8 cellular contexts compared by ENCODE assay signal in the genomic region with DNA sequence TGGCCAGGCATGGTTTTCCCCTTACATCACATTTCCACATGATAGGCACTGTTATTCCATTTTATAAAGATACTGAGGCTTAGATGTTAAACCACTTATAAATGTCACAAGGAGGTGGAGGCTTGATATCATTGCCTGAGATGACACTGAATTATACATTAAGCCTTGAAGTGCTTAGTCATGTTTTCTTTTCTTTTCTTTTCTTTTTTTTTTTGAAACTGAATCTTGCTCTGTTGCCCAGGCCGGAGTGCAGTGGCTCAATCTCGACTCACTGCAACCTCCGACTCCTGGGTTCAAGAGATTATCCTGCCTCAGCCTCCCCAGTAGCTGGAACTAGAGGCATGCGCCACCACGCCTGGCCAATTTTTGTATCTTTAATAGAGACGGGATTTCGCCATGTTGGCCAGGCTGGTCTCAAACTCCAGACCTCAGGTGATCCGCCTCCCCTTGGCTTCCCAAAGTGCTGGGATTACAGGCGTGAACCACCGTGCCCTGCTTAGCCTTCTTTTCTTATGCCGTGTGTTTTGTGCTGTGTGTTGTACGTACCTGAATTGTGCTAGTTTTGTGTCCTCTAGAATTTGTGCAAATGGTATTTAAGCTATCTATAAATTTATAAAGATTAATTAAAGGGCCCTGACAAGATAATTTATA. TPM values are rescaled to one million over a fixed set of nuclear protein-coding genes. Genes with fewer than 3 reads are reported as not detected.
DNase-seq lines count a peak whose midpoint lies in the region; ATAC-seq, FAIRE-seq and TF ChIP-seq lines count a peak whose summit lies in the region.

No MANE protein-coding gene starts in this region.

- H3K4me2 ChIP-seq in keratinocyte (ENCODE audit: control insufficient read depth, extremely low read depth, insufficient read depth, low read depth, low read length) = peak overlapping the region; percentile 99

- dilution Hi-C loops in keratinocyte (cut with MboI; ENCODE audit: extremely low pct_ligation_motif_present, low sequenced_read_pairs) = no loop called here

- H3K27ac ChIP-seq in keratinocyte (ENCODE audit: control insufficient read depth, insufficient read depth, low read length) (peak overlapping the region; percentile 99), thoracic aorta (no peak overlapping the region)

- H3K4me3 Mint-ChIP-seq in activated T-cell treated with anti-CD3 and anti-CD28 coated beads, Interleukin-2, amount 50 U/mL, for 24 hours = peak overlapping the region; percentile 100
- peak overlapping the region; percentile 99 for H3K4me3 Mint-ChIP-seq in activated naive CD8-positive, alpha-beta T cell treated with anti-CD3 and anti-CD28 coated beads for 36 hours

- H3K36me3 ChIP-seq in keratinocyte (ENCODE audit: control insufficient read depth in 2 of 2, extremely low read depth in 1 of 2, insufficient read depth in 2 of 2, low read length in 2 of 2) = peaks cover 3 to 9% of the 10 kb centered on the region in 2 experiments
- H3K36me3 ChIP-seq in thoracic aorta = no peaks in the 10 kb centered on the region

- no peaks in the 10 kb centered on the region for H4K20me1 ChIP-seq in keratinocyte (ENCODE audit: control insufficient read depth, extremely low read depth, insufficient read depth, low read length)

- H3K9me3 Mint-ChIP-seq in activated T-cell treated with anti-CD3 and anti-CD28 coated beads, Interleukin-2, amount 50 U/mL, for 24 hours = no peaks in the 10 kb centered on the region
- no peaks in the 10 kb centered on the region for H3K9me3 Mint-ChIP-seq in activated naive CD8-positive, alpha-beta T cell treated with anti-CD3 and anti-CD28 coated beads for 36 hours

- peaks cover 38% of the 10 kb centered on the region for H3K4me1 Mint-ChIP-seq in activated T-cell treated with anti-CD3 and anti-CD28 coated beads, Interleukin-2, amount 50 U/mL, for 24 hours (ENCODE audit: low read depth)
- H3K4me1 Mint-ChIP-seq in activated naive CD8-positive, alpha-beta T cell treated with anti-CD3 and anti-CD28 coated beads for 36 hours = peaks cover 26% of the 10 kb centered on the region

- no peaks in the 10 kb centered on the region for H3K9me1 ChIP-seq in keratinocyte (ENCODE audit: control insufficient read depth, extremely low read depth, insufficient read depth, low read length)

- peak overlapping the region; percentile 100 for H3K27ac Mint-ChIP-seq in activated T-cell treated with anti-CD3 and anti-CD28 coated beads, Interleukin-2, amount 50 U/mL, for 24 hours
- peak overlapping the region; percentile 99 for H3K27ac Mint-ChIP-seq in activated naive CD8-positive, alpha-beta T cell treated with anti-CD3 and anti-CD28 coated beads for 36 hours

- H3K4me1 ChIP-seq in keratinocyte (ENCODE audit: control insufficient read depth, extremely low read depth, insufficient read depth, low read length) = peaks cover 21% of the 10 kb centered on the region
- peaks cover 11 to 26% of the 10 kb centered on the region in 2 donors for H3K4me1 ChIP-seq in thoracic aorta (ENCODE audit: control insufficient read depth in 1 of 2, low read depth in 2 of 2)

- H3K9ac ChIP-seq in keratinocyte (ENCODE audit: control insufficient read depth, extremely low read depth, insufficient read depth, low read length) = peak overlapping the region; percentile 94

- ATAC-seq in thoracic aorta (ENCODE audit: insufficient number of reproducible peaks, low FRiP score, low read depth) (no peak), HG02588 (IDR thresholded peaks at IDR 0.05; ENCODE audit: unreplicated experiment) (no peak)

- H3K27me3 ChIP-seq in keratinocyte (ENCODE audit: control insufficient read depth, extremely low read depth, insufficient read depth, low read length) = no peaks in the 10 kb centered on the region
- H3K27me3 ChIP-seq in thoracic aorta (replicated peaks; ENCODE audit: insufficient read depth) = no peaks in the 10 kb centered on the region

- peaks cover 63% of the 10 kb centered on the region for H3K36me3 Mint-ChIP-seq in activated T-cell treated with anti-CD3 and anti-CD28 coated beads, Interleukin-2, amount 50 U/mL, for 24 hours (ENCODE audit: low read depth)
- H3K36me3 Mint-ChIP-seq in activated naive CD8-positive, alpha-beta T cell treated with anti-CD3 and anti-CD28 coated beads for 36 hours = peaks cover 38% of the 10 kb centered on the region

- H3K9me3 ChIP-seq in keratinocyte (ENCODE audit: control insufficient read depth, low read depth, low read length) = no peaks in the 10 kb centered on the region
- H3K9me3 ChIP-seq in thoracic aorta = no peaks in the 10 kb centered on the region

- H3K4me3 ChIP-seq in keratinocyte (ENCODE audit: control insufficient read depth in 2 of 3, extremely low read depth in 1 of 3, insufficient read depth in 2 of 3, low read depth in 1 of 3, low read length in 3 of 3) (peak overlapping the region; percentile 91 to 99 (median 95)), thoracic aorta (peak overlapping the region; percentile 84)

- DNase-seq in activated T-cell treated with anti-CD3 and anti-CD28 coated beads, Interleukin-2, amount 50 U/mL, for 24 hours = no peak
- no peak for DNase-seq in activated T-cell treated with anti-CD3 and anti-CD28 coated beads, Interleukin-2, amount 50 U/mL, for 1 hour
- DNase-seq in activated naive CD8-positive, alpha-beta T cell treated with anti-CD3 and anti-CD28 coated beads for 36 hours = no peak
- DNase-seq in keratinocyte (ENCODE audit: low read depth, low spot score) (no peak), thoracic aorta (ENCODE audit: low spot score) (no peak), A172 (ENCODE audit: low spot score) (no peak), COLO829 (ENCODE audit: low spot score) (no peak)

- no peak overlapping the region for H2AFZ ChIP-seq in keratinocyte (ENCODE audit: control insufficient read depth, low read length)

- FAIRE-seq in keratinocyte (lab: Jason Lieb, UNC) = no peak

- H3K79me2 ChIP-seq in keratinocyte (ENCODE audit: control insufficient read depth, insufficient read depth, low read length) = peaks cover 55% of the 10 kb centered on the region

- TF ChIP-seq CTCF in keratinocyte (optimal IDR thresholded peaks at IDR 0.05 in 1 of 3, IDR thresholded peaks at IDR 0.05 in 1 of 3, conservative IDR thresholded peaks at IDR 0.05 in 1 of 3; ENCODE audit: extremely low read depth in 1 of 3, insufficient read depth in 2 of 3, low read length in 3 of 3) (no peak), thoracic aorta (IDR thresholded peaks at IDR 0.05) (no peak)

- H3K27me3 Mint-ChIP-seq in activated T-cell treated with anti-CD3 and anti-CD28 coated beads, Interleukin-2, amount 50 U/mL, for 24 hours = no peaks in the 10 kb centered on the region
- no peaks in the 10 kb centered on the region for H3K27me3 Mint-ChIP-seq in activated naive CD8-positive, alpha-beta T cell treated with anti-CD3 and anti-CD28 coated beads for 36 hours

RNA-seq across cellular contexts. Expression of a gene that starts 1.2 kb away (rescaled TPM):
- total RNA-seq in activated naive CD8-positive, alpha-beta T cell treated with anti-CD3 and anti-CD28 coated beads for 36 hours = 100 to 1,000 TPM; 103 to 107 TPM
- polyA plus RNA-seq in keratinocyte = 43.5 to 54.6 TPM (median 48.4 TPM) in 3 replicates
- 32.9 TPM for polyA plus RNA-seq in keratinocyte (2011; ENCODE audit: low read depth)
- polyA plus RNA-seq in keratinocyte (2011; cell fraction: cytosol; rRNA removed) = 39.3 and 41.1 TPM in 2 replicates
- polyA plus RNA-seq in keratinocyte (2011; cell fraction: nucleus; rRNA removed) = 75.6 and 78.0 TPM in 2 replicates
- polyA plus RNA-seq in keratinocyte (2012; ENCODE audit: low replicate concordance) = 39.8 and 45.5 TPM in 2 replicates
- polyA minus RNA-seq in keratinocyte = 26.4 to 38.6 TPM (median 28.6 TPM) in 3 replicates
- polyA minus RNA-seq in keratinocyte (2011; cell fraction: cytosol; rRNA and poly(A)+ RNA removed) = 37.4 TPM
- polyA minus RNA-seq in keratinocyte (2011; cell fraction: nucleus; rRNA and poly(A)+ RNA removed) = 25.9 and 31.3 TPM in 2 replicates
- 10 to 100 TPM; 35.2 to 52.2 TPM for total RNA-seq in thoracic aorta
- total RNA-seq in A172 (2014; rRNA removed; shearing (Covaris generic)) = 86.7 and 91.9 TPM in 2 replicates

RNA-seq across cellular contexts. Expression of a gene that starts 10.5 kb away (rescaled TPM):
- 10 to 100 TPM; 66.2 to 73.1 TPM for total RNA-seq in activated naive CD8-positive, alpha-beta T cell treated with anti-CD3 and anti-CD28 coated beads for 36 hours
- polyA plus RNA-seq in keratinocyte = 8.4 to 12.5 TPM (median 12.2 TPM) in 3 replicates
- 17.6 TPM for polyA plus RNA-seq in keratinocyte (2011; ENCODE audit: low read depth)
- 5.3 and 7.6 TPM in 2 replicates for polyA plus RNA-seq in keratinocyte (2011; cell fraction: cytosol; rRNA removed)
- polyA plus RNA-seq in keratinocyte (2011; cell fraction: nucleus; rRNA removed) = 46.0 and 55.4 TPM in 2 replicates
- 10.8 and 15.6 TPM in 2 replicates for polyA plus RNA-seq in keratinocyte (2012; ENCODE audit: low replicate concordance)
- polyA minus RNA-seq in keratinocyte = 10.3 to 53.1 TPM (median 11.7 TPM) in 3 replicates
- polyA minus RNA-seq in keratinocyte (2011; cell fraction: cytosol; rRNA and poly(A)+ RNA removed) = 27.4 TPM
- 25.3 and 30.5 TPM in 2 replicates for polyA minus RNA-seq in keratinocyte (2011; cell fraction: nucleus; rRNA and poly(A)+ RNA removed)
- total RNA-seq in thoracic aorta = 10 to 100 TPM; 71.1 to 79.1 TPM
- total RNA-seq in A172 (2014; rRNA removed; shearing (Covaris generic)) = 16.5 and 21.0 TPM in 2 replicates

RNA-seq across cellular contexts. Expression of a gene that starts 47.6 kb away (rescaled TPM):
- total RNA-seq in activated naive CD8-positive, alpha-beta T cell treated with anti-CD3 and anti-CD28 coated beads for 36 hours = 10 to 100 TPM; 62.5 to 64.4 TPM
- polyA plus RNA-seq in keratinocyte = 39.5 to 61.6 TPM (median 48.7 TPM) in 3 replicates
- polyA plus RNA-seq in keratinocyte (2011; ENCODE audit: low read depth) = 22.0 TPM
- polyA plus RNA-seq in keratinocyte (2011; cell fraction: cytosol; rRNA removed) = 60.7 and 94.2 TPM in 2 replicates
- polyA plus RNA-seq in keratinocyte (2011; cell fraction: nucleus; rRNA removed) = 60.8 and 80.8 TPM in 2 replicates
- polyA plus RNA-seq in keratinocyte (2012; ENCODE audit: low replicate concordance) = 25.5 and 55.0 TPM in 2 replicates
- polyA minus RNA-seq in keratinocyte = 52.5 to 75.8 TPM (median 55.4 TPM) in 3 replicates
- polyA minus RNA-seq in keratinocyte (2011; cell fraction: cytosol; rRNA and poly(A)+ RNA removed) = 64.5 TPM
- 18.3 and 21.3 TPM in 2 replicates for polyA minus RNA-seq in keratinocyte (2011; cell fraction: nucleus; rRNA and poly(A)+ RNA removed)
- total RNA-seq in thoracic aorta = 10 to 100 TPM; 22.8 to 23.3 TPM
- 158 and 176 TPM in 2 replicates for total RNA-seq in A172 (2014; rRNA removed; shearing (Covaris generic))

RNA-seq across cellular contexts. Expression of a gene that starts 49.4 kb away (rescaled TPM):
- 10 to 100 TPM; 84.4 to 88.4 TPM for total RNA-seq in activated naive CD8-positive, alpha-beta T cell treated with anti-CD3 and anti-CD28 coated beads for 36 hours
- 165 to 180 TPM (median 167 TPM) in 3 replicates for polyA plus RNA-seq in keratinocyte
- polyA plus RNA-seq in keratinocyte (2011; ENCODE audit: low read depth) = 98.5 TPM
- 174 and 210 TPM in 2 replicates for polyA plus RNA-seq in keratinocyte (2011; cell fraction: cytosol; rRNA removed)
- 145 and 174 TPM in 2 replicates for polyA plus RNA-seq in keratinocyte (2011; cell fraction: nucleus; rRNA removed)
- polyA plus RNA-seq in keratinocyte (2012; ENCODE audit: low replicate concordance) = 83.3 and 181 TPM in 2 replicates
- 128 to 183 TPM (median 160 TPM) in 3 replicates for polyA minus RNA-seq in keratinocyte
- 90.9 TPM for polyA minus RNA-seq in keratinocyte (2011; cell fraction: cytosol; rRNA and poly(A)+ RNA removed)
- 43.6 and 56.9 TPM in 2 replicates for polyA minus RNA-seq in keratinocyte (2011; cell fraction: nucleus; rRNA and poly(A)+ RNA removed)
- total RNA-seq in thoracic aorta = 10 to 100 TPM; 35.3 to 43.5 TPM
- total RNA-seq in A172 (2014; rRNA removed; shearing (Covaris generic)) = 150 and 159 TPM in 2 replicates

RNA-seq across cellular contexts. Expression of a gene that starts 55.2 kb away (rescaled TPM):
- total RNA-seq in activated naive CD8-positive, alpha-beta T cell treated with anti-CD3 and anti-CD28 coated beads for 36 hours = under 1 TPM in 1 of 2 experiments, not detected in 1; 0.08 TPM
- polyA plus RNA-seq in keratinocyte = 0.37 to 1.1 TPM (median 0.46 TPM) in 3 replicates
- 4.4 TPM for polyA plus RNA-seq in keratinocyte (2011; ENCODE audit: low read depth)
- 0.29 and 0.88 TPM in 2 replicates for polyA plus RNA-seq in keratinocyte (2011; cell fraction: cytosol; rRNA removed)
- polyA plus RNA-seq in keratinocyte (2011; cell fraction: nucleus; rRNA removed) = 2.5 and 3.9 TPM in 2 replicates
- polyA plus RNA-seq in keratinocyte (2012; ENCODE audit: low replicate concordance) = 0.71 and 6.3 TPM in 2 replicates
- 0.59 to 0.99 TPM (median 0.80 TPM) in 3 replicates for polyA minus RNA-seq in keratinocyte
- polyA minus RNA-seq in keratinocyte (2011; cell fraction: cytosol; rRNA and poly(A)+ RNA removed) = 2.7 TPM
- 3.3 and 3.5 TPM in 2 replicates for polyA minus RNA-seq in keratinocyte (2011; cell fraction: nucleus; rRNA and poly(A)+ RNA removed)
- 100 to 1,000 TPM; 197 to 217 TPM for total RNA-seq in thoracic aorta
- total RNA-seq in A172 (2014; rRNA removed; shearing (Covaris generic)) = 87.4 and 100 TPM in 2 replicates
